Comparison of ENCODE assay signal across 20 cellular contexts in the genomic region with DNA sequence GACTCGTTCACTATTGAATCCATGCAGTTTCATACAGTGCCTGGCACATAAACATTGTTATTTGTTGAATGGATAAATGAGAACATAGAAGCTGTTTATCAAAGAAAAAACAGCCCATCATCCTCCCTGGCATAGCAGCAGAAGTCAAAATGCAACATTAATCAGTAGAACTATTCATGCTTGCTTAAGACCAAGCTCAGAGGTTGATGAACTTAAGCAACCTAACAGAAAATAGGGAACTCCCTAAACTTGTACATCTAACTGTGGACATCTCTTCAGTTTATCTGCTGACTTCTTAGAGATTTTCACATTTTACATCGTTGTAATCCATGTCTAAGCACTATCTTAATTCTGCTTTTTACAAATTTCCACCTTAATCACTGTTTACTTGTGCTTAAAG. TPM values are rescaled to one million over a fixed set of nuclear protein-coding genes. Genes with fewer than 3 reads are reported as not detected.
"Had no signal": no experiment of that assay in that cellular context is flagged by ENCODE, and none has a peak within 500 bp of the region (broad histone marks: within the 10 kb centered on the region; RNA-seq: fewer than 3 reads in every experiment).

No MANE protein-coding gene starts in this region.

- H3K4me1 ChIP-seq: ascending aorta, foreskin keratinocyte, lower lobe of right lung, spleen, tibial artery had no signal

- DNase-seq: activated CD4-positive, alpha-beta T cell treated with anti-CD3 and anti-CD28 coated beads for 1 hour; activated CD4-positive, alpha-beta T cell treated with anti-CD3 and anti-CD28 coated beads, Interleukin-2, amount 50 U/mL, for 1 hour; activated CD8-positive, alpha-beta T cell treated with anti-CD3 and anti-CD28 coated beads, Interleukin-2, amount 10 ng/mL, durations not matched to agents 7 days and 5 days; brain microvascular endothelial cell; caudate nucleus; dermis blood vessel endothelial cell; effector memory CD4-positive, alpha-beta T cell; foreskin keratinocyte; kidney; lower lobe of right lung; mesendoderm; mucosa of descending colon; occipital lobe; spleen; stimulated activated CD4-positive, alpha-beta T cell treated with anti-CD3 and anti-CD28 coated beads, Interleukin-4, amount 100 ng/mL, for 1 hour; stimulated activated naive CD4-positive, alpha-beta T cell; tibial artery had no signal

- H3K36me3 ChIP-seq: ascending aorta, brain microvascular endothelial cell, lower lobe of right lung, spleen, tibial artery had no signal

- H3K27ac ChIP-seq: ascending aorta, brain microvascular endothelial cell, foreskin keratinocyte, lower lobe of right lung, tibial artery had no signal

- ATAC-seq: activated CD8-positive, alpha-beta T cell treated with anti-CD3 and anti-CD28 coated beads, Interleukin-2, amount 10 ng/mL, durations not matched to agents 7 days and 5 days; activated naive CD4-positive, alpha-beta T cell treated with anti-CD3 and anti-CD28 coated beads, Interleukin-2, amount 50 U/mL, for 72 hours; foreskin keratinocyte; lower lobe of right lung; mucosa of descending colon had no signal

- H3K4me3 ChIP-seq: ascending aorta, lower lobe of right lung, mucosa of descending colon, spleen, tibial artery had no signal

- FAIRE-seq: kidney had no signal

- H3K27me3 ChIP-seq: ascending aorta, brain microvascular endothelial cell, foreskin keratinocyte, spleen, tibial artery had no signal

- H3K9me3 ChIP-seq: ascending aorta, lower lobe of right lung, mucosa of descending colon, spleen, tibial artery had no signal

RNA-seq across cellular contexts. Expression of a gene that starts 50.2 kb away (rescaled TPM):
- total RNA-seq: activated naive CD4-positive, alpha-beta T cell treated with anti-CD3 and anti-CD28 coated beads, Interleukin-2, amount 50 U/mL, for 72 hours; ascending aorta; glomerular endothelial cell had no signal
